ENCODE assay signal across 2 cellular contexts in the genomic region with DNA sequence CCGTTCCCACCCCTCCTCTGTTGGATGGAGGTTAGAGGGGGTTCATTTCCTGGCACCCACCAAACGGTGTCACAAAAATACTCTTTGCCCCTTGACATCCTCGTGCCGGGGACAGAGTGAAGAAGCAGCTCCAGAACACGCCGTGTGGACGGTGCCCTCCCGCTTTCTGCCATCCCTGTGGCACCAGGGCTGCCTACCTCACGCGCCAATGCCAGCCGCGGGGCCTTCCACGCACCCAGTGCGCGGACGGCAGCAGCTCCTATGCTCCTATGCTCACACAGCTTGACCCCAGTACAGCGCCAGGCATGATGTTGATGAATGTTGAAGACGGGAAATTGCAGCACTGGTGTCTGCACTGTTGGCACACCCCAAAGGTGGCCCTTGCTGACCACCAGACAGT.
TF ChIP-seq lines count a peak whose summit lies in the region.

No MANE protein-coding gene starts in this region.

TF ChIP-seq in GM23338, 12 proteins besides CTCF, POLR2A, EP300 and RAD21:
- no peak for TF ChIP-seq ZNF331 (CRISPR knock-in tag; IDR thresholded peaks at IDR 0.05; ENCODE audit: low read depth)
- TF ChIP-seq EZH2phosphoT487 (IDR thresholded peaks at IDR 0.05; ENCODE audit: unreplicated experiment) = no peak
- TF ChIP-seq, protein P1, sequence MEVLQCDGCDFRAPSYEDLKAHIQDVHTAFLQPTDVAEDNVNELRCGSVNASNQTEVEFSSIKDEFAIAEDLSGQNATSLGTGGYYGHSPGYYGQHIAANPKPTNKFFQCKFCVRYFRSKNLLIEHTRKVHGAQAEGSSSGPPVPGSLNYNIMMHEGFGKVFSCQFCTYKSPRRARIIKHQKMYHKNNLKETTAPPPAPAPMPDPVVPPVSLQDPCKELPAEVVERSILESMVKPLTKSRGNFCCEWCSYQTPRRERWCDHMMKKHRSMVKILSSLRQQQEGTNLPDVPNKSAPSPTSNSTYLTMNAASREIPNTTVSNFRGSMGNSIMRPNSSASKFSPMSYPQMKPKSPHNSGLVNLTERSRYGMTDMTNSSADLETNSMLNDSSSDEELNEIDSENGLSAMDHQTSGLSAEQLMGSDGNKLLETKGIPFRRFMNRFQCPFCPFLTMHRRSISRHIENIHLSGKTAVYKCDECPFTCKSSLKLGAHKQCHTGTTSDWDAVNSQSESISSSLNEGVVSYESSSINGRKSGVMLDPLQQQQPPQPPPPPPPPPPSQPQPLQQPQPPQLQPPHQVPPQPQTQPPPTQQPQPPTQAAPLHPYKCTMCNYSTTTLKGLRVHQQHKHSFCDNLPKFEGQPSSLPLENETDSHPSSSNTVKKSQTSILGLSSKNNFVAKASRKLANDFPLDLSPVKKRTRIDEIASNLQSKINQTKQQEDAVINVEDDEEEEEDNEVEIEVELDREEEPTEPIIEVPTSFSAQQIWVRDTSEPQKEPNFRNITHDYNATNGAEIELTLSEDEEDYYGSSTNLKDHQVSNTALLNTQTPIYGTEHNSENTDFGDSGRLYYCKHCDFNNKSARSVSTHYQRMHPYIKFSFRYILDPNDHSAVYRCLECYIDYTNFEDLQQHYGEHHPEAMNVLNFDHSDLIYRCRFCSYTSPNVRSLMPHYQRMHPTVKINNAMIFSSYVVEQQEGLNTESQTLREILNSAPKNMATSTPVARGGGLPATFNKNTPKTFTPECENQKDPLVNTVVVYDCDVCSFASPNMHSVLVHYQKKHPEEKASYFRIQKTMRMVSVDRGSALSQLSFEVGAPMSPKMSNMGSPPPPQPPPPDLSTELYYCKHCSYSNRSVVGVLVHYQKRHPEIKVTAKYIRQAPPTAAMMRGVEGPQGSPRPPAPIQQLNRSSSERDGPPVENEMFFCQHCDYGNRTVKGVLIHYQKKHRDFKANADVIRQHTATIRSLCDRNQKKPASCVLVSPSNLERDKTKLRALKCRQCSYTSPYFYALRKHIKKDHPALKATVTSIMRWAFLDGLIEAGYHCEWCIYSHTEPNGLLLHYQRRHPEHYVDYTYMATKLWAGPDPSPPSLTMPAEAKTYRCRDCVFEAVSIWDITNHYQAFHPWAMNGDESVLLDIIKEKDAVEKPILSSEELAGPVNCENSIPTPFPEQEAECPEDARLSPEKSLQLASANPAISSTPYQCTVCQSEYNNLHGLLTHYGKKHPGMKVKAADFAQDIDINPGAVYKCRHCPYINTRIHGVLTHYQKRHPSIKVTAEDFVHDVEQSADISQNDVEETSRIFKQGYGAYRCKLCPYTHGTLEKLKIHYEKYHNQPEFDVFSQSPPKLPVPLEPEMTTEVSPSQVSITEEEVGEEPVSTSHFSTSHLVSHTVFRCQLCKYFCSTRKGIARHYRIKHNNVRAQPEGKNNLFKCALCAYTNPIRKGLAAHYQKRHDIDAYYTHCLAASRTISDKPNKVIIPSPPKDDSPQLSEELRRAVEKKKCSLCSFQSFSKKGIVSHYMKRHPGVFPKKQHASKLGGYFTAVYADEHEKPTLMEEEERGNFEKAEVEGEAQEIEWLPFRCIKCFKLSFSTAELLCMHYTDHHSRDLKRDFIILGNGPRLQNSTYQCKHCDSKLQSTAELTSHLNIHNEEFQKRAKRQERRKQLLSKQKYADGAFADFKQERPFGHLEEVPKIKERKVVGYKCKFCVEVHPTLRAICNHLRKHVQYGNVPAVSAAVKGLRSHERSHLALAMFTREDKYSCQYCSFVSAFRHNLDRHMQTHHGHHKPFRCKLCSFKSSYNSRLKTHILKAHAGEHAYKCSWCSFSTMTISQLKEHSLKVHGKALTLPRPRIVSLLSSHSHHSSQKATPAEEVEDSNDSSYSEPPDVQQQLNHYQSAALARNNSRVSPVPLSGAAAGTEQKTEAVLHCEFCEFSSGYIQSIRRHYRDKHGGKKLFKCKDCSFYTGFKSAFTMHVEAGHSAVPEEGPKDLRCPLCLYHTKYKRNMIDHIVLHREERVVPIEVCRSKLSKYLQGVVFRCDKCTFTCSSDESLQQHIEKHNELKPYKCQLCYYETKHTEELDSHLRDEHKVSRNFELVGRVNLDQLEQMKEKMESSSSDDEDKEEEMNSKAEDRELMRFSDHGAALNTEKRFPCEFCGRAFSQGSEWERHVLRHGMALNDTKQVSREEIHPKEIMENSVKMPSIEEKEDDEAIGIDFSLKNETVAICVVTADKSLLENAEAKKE (CRISPR knock-in tag; IDR thresholded peaks at IDR 0.05) = no peak

TF ChIP-seq in IMR-90, 13 proteins besides CTCF, POLR2A, EP300 and RAD21:
- no peak for TF ChIP-seq ELK1 (IDR thresholded peaks at IDR 0.05; ENCODE audit: borderline replicate concordance, low read depth, low read length)
- TF ChIP-seq RFX5 (IDR thresholded peaks at IDR 0.05; ENCODE audit: low read depth, low read length) = no peak
- TF ChIP-seq RCOR1 (IDR thresholded peaks at IDR 0.05; ENCODE audit: insufficient replicate concordance, low read length) = no peak
- no peak for TF ChIP-seq SMC3 (IDR thresholded peaks at IDR 0.05; ENCODE audit: low read depth, low read length)
- no peak for TF ChIP-seq USF2 (IDR thresholded peaks at IDR 0.05; ENCODE audit: low read depth, low read length)
- no peak for TF ChIP-seq NFE2L2 (IDR thresholded peaks at IDR 0.05; ENCODE audit: low read depth, low read length)
- TF ChIP-seq CHD1 (IDR thresholded peaks at IDR 0.05; ENCODE audit: low read depth, low read length) = no peak
- no peak for TF ChIP-seq BHLHE40 (IDR thresholded peaks at IDR 0.05; ENCODE audit: low read depth, low read length)
- no peak for TF ChIP-seq CEBPB (IDR thresholded peaks at IDR 0.05; ENCODE audit: low read depth, low read length)
- no peak for TF ChIP-seq MAFK (IDR thresholded peaks at IDR 0.05; ENCODE audit: low read depth, low read length)
- no peak for TF ChIP-seq MXI1 (IDR thresholded peaks at IDR 0.05; ENCODE audit: borderline replicate concordance, low read depth, low read length)
- no peak for TF ChIP-seq MAZ (IDR thresholded peaks at IDR 0.05; ENCODE audit: borderline replicate concordance, low read depth, low read length)
- no peak for TF ChIP-seq FOS (IDR thresholded peaks at IDR 0.05; ENCODE audit: low read depth, low read length)
